ENCODE assay signal across 12 cellular contexts in genomic region chr11:86537541-86538222, GRCh38.
DNase-seq lines count a peak whose midpoint lies in the region; ATAC-seq and TF ChIP-seq lines count a peak whose summit lies in the region.
"Had no signal": no experiment of that assay in that cellular context is flagged by ENCODE, and none has a peak within 500 bp of the region (broad histone marks: within the 10 kb centered on the region; RNA-seq: fewer than 3 reads in every experiment).

No MANE protein-coding gene starts in this region.

- no peaks in the 10 kb centered on the region for H3K79me2 ChIP-seq in Loucy (ENCODE audit: insufficient read depth, low read length)

- no peaks in the 10 kb centered on the region for H3F3A ChIP-seq in Loucy (ENCODE audit: low read depth)

- no peak overlapping the region for H3K4me2 ChIP-seq in Loucy (ENCODE audit: low read depth, low read length, poor library complexity, severe bottlenecking)

- H2AFZ ChIP-seq in Loucy (ENCODE audit: low read length), result no peak overlapping the region

- no peaks in the 10 kb centered on the region for H3K4me1 ChIP-seq in Loucy (ENCODE audit: insufficient read depth, low read length, poor library complexity, severe bottlenecking)

- H3K9me3 ChIP-seq in Loucy (ENCODE audit: insufficient read depth, low read depth, low read length), result no peaks in the 10 kb centered on the region

- no peaks in the 10 kb centered on the region for H4K20me1 ChIP-seq in Loucy (ENCODE audit: insufficient read depth, low read length, poor library complexity, severe bottlenecking)

- H3K9ac ChIP-seq in Loucy (ENCODE audit: low read depth, low read length, poor library complexity, severe bottlenecking), result no peak overlapping the region

- H3K27me3 ChIP-seq in Loucy (ENCODE audit: insufficient read depth, low read length, poor library complexity, severe bottlenecking), result no peaks in the 10 kb centered on the region
- H3K27me3 ChIP-seq in brain microvascular endothelial cell (replicated peaks), result no peaks in the 10 kb centered on the region

- TF ChIP-seq CTCF in Loucy (conservative IDR thresholded peaks at IDR 0.05; ENCODE audit: low read length) (peak; percentile 62), brain microvascular endothelial cell (IDR thresholded peaks at IDR 0.05; ENCODE audit: low read depth, low read length, missing control alignments) (peak; percentile 61)

- DNase-seq in EH (ENCODE audit: low read depth) (peak; percentile 39), brain microvascular endothelial cell (peak; percentile 28), lung microvascular endothelial cell (ENCODE audit: low read depth in 2 of 2) (peak; percentile 41 to 63), GM19240 (ENCODE audit: insufficient read length, low spot score) (no peak)
- DNase-seq in effector CD8-positive, alpha-beta T cell (lab: John Stamatoyannopoulos, UW), result no peak
- DNase-seq: activated T-cell treated with anti-CD3 and anti-CD28 coated beads, Interleukin-2, amount 50 U/mL, for 1 hour; CD4-positive, alpha-beta memory T cell; NCI-H1417 treated with DMSO at 0.1 percent for 48 hours; NK-92 treated with Interleukin-12 subunit alpha and Interleukin-12 subunit beta, amount 100 ng/mL, for 24 hours had no signal

- no peaks in the 10 kb centered on the region for H3K9me2 ChIP-seq in Loucy (replicated peaks; ENCODE audit: low read depth, low read length)

- ATAC-seq in GM21390 (IDR thresholded peaks at IDR 0.05; ENCODE audit: unreplicated experiment), result no peak
- ATAC-seq: activated CD4-positive, CD25-positive, alpha-beta regulatory T cell treated with anti-CD3 and anti-CD28 coated beads, Interleukin-2, amount 50 U/mL, for 24 hours had no signal

- in situ Hi-C loops in brain microvascular endothelial cell (cut with HindIII; ENCODE audit: low pct_ligation_motif_present, low sequenced_read_pairs), result no loop called here

- H3K36me3 ChIP-seq in Loucy (ENCODE audit: insufficient read depth, low read length) (no peaks in the 10 kb centered on the region), brain microvascular endothelial cell (replicated peaks) (no peaks in the 10 kb centered on the region)

- no peak overlapping the region for H3K27ac ChIP-seq in brain microvascular endothelial cell

- H3K4me3 ChIP-seq in Loucy (ENCODE audit: low read length, poor library complexity, severe bottlenecking) (no peak overlapping the region), brain microvascular endothelial cell (ENCODE audit: low read depth, low read length) (no peak overlapping the region)

Comparison
In these comparisons a context has a peak if more than half of its experiments do, and no peak if none do; other contexts are left out.
1. DNase-seq: peak in EH (single experiment), brain microvascular endothelial cell (single experiment) and lung microvascular endothelial cell (2 of 2); none in effector CD8-positive, alpha-beta T cell (single experiment) and GM19240 (single experiment).